In genomic region chr14:34539407-34540180, GRCh38 we compare ENCODE assay signal across 1 cellular context.
TF ChIP-seq lines count a peak whose summit lies in the region.

Gene EAPP (minus strand): TSS chr14:34539701. CDS start chr14:34539628, 73 bp downstream.

TF ChIP-seq in K562, 482 proteins besides CTCF, POLR2A, EP300 and RAD21 (continued from another document and continues in another):
- TF ChIP-seq ZNF41 (CRISPR knock-in tag; conservative IDR thresholded peaks at IDR 0.05) (no peak), YBX1 (IDR thresholded peaks at IDR 0.05) (no peak), DACH1 (IDR thresholded peaks at IDR 0.05; ENCODE audit: partially characterized antibody) (no peak), HDAC6 (IDR thresholded peaks at IDR 0.05; ENCODE audit: low read depth, low read length) (no peak), ZC3H4 (CRISPR knock-in tag; IDR thresholded peaks at IDR 0.05; ENCODE audit: borderline replicate concordance) (no peak; the same call in 1 of the 2 replicates), TSHZ1 (CRISPR knock-in tag; IDR thresholded peaks at IDR 0.05) (no peak), CAMTA2 (CRISPR knock-in tag; conservative IDR thresholded peaks at IDR 0.05) (no peak), RBFOX2 (IDR thresholded peaks at IDR 0.05; ENCODE audit: low read depth, low read length) (peak; percentile 92), ZNF124 (CRISPR knock-in tag; IDR thresholded peaks at IDR 0.05) (no peak), NCOA4 (IDR thresholded peaks at IDR 0.05; ENCODE audit: partially characterized antibody) (no peak), MYC (IDR thresholded peaks at IDR 0.05; ENCODE audit: low read depth, low read length) (peak; percentile 58; the same call in 1 of the 2 replicates), MYC (CRISPR knock-in tag; IDR thresholded peaks at IDR 0.05; ENCODE audit: borderline replicate concordance, low read depth) (no peak), TEAD2 (tag; IDR thresholded peaks at IDR 0.05) (no peak), KAT2B (IDR thresholded peaks at IDR 0.05; ENCODE audit: low read depth, low read length) (no peak), KDM4B (IDR thresholded peaks at IDR 0.05; ENCODE audit: borderline replicate concordance in 2 of 2, low read depth in 1 of 2) (no peak), MED1 (CRISPR knock-in tag; IDR thresholded peaks at IDR 0.05; ENCODE audit: borderline replicate concordance) (no peak), ZNF263 (CRISPR knock-in tag; IDR thresholded peaks at IDR 0.05; ENCODE audit: borderline replicate concordance) (peak; percentile 34; the same call in 1 of the 2 replicates), SFPQ (IDR thresholded peaks at IDR 0.05; ENCODE audit: low read depth, low read length) (no peak), ZNF717 (CRISPR knock-in tag; IDR thresholded peaks at IDR 0.05) (no peak), HNRNPUL1 (IDR thresholded peaks at IDR 0.05; ENCODE audit: low read length) (no peak), ZNF143 (CRISPR knock-in tag; IDR thresholded peaks at IDR 0.05) (0 out of 2 replicates have a peak, but pooled peaks have one; percentile 14), POLR2AphosphoS5 (IDR thresholded peaks at IDR 0.05; ENCODE audit: control insufficient read depth, insufficient read depth, low read depth, low read length) (peak; percentile 81), CGGBP1 (CRISPR knock-in tag; IDR thresholded peaks at IDR 0.05) (no peak), JUND (IDR thresholded peaks at IDR 0.05; ENCODE audit: borderline replicate concordance, low read depth, low read length) (peak; percentile 39; the same call in 1 of the 2 replicates), JUND (tag; IDR thresholded peaks at IDR 0.05; ENCODE audit: borderline replicate concordance, low read depth, low read length) (peak; percentile 45; the same call in 1 of the 3 replicates), SPI1 (IDR thresholded peaks at IDR 0.05; ENCODE audit: borderline replicate concordance, low read depth, low read length) (peak; percentile 51; the same call in 1 of the 2 replicates), U2AF2 (optimal IDR thresholded peaks at IDR 0.05; ENCODE audit: low read depth, low read length) (no peak), PKNOX1 (IDR thresholded peaks at IDR 0.05) (0 out of 2 replicates have a peak, but pooled peaks have one; percentile 8), GATAD2B (IDR thresholded peaks at IDR 0.05; ENCODE audit: borderline replicate concordance) (no peak), CBX8 (IDR thresholded peaks at IDR 0.05; ENCODE audit: borderline replicate concordance, extremely low read depth, low read depth, low read length, poor library complexity, severe bottlenecking) (no peak), ZNF668 (CRISPR knock-in tag; IDR thresholded peaks at IDR 0.05) (no peak), ZNF232 (CRISPR knock-in tag; IDR thresholded peaks at IDR 0.05) (no peak), TARDBP (IDR thresholded peaks at IDR 0.05) (no peak), HMG20B (CRISPR knock-in tag; IDR thresholded peaks at IDR 0.05) (no peak), ATF3 (IDR thresholded peaks at IDR 0.05) (no peak), ATF3 (CRISPR knock-in tag; conservative IDR thresholded peaks at IDR 0.05) (no peak), ZNF121 (CRISPR knock-in tag; conservative IDR thresholded peaks at IDR 0.05) (no peak)
- TF ChIP-seq, protein P1, sequence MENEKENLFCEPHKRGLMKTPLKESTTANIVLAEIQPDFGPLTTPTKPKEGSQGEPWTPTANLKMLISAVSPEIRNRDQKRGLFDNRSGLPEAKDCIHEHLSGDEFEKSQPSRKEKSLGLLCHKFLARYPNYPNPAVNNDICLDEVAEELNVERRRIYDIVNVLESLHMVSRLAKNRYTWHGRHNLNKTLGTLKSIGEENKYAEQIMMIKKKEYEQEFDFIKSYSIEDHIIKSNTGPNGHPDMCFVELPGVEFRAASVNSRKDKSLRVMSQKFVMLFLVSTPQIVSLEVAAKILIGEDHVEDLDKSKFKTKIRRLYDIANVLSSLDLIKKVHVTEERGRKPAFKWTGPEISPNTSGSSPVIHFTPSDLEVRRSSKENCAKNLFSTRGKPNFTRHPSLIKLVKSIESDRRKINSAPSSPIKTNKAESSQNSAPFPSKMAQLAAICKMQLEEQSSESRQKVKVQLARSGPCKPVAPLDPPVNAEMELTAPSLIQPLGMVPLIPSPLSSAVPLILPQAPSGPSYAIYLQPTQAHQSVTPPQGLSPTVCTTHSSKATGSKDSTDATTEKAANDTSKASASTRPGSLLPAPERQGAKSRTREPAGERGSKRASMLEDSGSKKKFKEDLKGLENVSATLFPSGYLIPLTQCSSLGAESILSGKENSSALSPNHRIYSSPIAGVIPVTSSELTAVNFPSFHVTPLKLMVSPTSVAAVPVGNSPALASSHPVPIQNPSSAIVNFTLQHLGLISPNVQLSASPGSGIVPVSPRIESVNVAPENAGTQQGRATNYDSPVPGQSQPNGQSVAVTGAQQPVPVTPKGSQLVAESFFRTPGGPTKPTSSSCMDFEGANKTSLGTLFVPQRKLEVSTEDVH (IDR thresholded peaks at IDR 0.05; ENCODE audit: low read depth, partially characterized antibody), result no peak
- TF ChIP-seq, protein P2, sequence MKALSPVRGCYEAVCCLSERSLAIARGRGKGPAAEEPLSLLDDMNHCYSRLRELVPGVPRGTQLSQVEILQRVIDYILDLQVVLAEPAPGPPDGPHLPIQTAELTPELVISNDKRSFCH (CRISPR knock-in tag; IDR thresholded peaks at IDR 0.05), result no peak
- TF ChIP-seq, protein P2 (tag; IDR thresholded peaks at IDR 0.05), result 0 out of 2 replicates have a peak, but pooled peaks have one; percentile 24
- TF ChIP-seq, protein P3, sequence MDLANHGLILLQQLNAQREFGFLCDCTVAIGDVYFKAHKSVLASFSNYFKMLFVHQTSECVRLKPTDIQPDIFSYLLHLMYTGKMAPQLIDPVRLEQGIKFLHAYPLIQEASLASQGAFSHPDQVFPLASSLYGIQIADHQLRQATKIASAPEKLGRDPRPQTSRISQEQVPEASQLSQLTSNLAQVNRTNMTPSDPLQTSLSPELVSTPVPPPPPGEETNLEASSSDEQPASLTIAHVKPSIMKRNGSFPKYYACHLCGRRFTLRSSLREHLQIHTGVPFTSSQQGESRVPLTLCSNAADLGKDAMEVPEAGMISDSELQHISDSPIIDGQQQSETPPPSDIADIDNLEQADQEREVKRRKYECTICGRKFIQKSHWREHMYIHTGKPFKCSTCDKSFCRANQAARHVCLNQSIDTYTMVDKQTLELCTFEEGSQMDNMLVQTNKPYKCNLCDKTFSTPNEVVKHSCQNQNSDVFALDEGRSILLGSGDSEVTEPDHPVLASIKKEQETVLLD (IDR thresholded peaks at IDR 0.05), result no peak
- TF ChIP-seq, protein P4, sequence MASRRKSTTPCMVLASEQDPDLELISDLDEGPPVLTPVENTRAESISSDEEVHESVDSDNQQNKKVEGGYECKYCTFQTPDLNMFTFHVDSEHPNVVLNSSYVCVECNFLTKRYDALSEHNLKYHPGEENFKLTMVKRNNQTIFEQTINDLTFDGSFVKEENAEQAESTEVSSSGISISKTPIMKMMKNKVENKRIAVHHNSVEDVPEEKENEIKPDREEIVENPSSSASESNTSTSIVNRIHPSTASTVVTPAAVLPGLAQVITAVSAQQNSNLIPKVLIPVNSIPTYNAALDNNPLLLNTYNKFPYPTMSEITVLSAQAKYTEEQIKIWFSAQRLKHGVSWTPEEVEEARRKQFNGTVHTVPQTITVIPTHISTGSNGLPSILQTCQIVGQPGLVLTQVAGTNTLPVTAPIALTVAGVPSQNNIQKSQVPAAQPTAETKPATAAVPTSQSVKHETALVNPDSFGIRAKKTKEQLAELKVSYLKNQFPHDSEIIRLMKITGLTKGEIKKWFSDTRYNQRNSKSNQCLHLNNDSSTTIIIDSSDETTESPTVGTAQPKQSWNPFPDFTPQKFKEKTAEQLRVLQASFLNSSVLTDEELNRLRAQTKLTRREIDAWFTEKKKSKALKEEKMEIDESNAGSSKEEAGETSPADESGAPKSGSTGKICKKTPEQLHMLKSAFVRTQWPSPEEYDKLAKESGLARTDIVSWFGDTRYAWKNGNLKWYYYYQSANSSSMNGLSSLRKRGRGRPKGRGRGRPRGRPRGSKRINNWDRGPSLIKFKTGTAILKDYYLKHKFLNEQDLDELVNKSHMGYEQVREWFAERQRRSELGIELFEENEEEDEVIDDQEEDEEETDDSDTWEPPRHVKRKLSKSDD (conservative IDR thresholded peaks at IDR 0.05; ENCODE audit: low read length), result no peak
- TF ChIP-seq, protein P5, sequence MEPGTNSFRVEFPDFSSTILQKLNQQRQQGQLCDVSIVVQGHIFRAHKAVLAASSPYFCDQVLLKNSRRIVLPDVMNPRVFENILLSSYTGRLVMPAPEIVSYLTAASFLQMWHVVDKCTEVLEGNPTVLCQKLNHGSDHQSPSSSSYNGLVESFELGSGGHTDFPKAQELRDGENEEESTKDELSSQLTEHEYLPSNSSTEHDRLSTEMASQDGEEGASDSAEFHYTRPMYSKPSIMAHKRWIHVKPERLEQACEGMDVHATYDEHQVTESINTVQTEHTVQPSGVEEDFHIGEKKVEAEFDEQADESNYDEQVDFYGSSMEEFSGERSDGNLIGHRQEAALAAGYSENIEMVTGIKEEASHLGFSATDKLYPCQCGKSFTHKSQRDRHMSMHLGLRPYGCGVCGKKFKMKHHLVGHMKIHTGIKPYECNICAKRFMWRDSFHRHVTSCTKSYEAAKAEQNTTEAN (CRISPR knock-in tag; IDR thresholded peaks at IDR 0.05), result no peak
- TF ChIP-seq, protein P6, sequence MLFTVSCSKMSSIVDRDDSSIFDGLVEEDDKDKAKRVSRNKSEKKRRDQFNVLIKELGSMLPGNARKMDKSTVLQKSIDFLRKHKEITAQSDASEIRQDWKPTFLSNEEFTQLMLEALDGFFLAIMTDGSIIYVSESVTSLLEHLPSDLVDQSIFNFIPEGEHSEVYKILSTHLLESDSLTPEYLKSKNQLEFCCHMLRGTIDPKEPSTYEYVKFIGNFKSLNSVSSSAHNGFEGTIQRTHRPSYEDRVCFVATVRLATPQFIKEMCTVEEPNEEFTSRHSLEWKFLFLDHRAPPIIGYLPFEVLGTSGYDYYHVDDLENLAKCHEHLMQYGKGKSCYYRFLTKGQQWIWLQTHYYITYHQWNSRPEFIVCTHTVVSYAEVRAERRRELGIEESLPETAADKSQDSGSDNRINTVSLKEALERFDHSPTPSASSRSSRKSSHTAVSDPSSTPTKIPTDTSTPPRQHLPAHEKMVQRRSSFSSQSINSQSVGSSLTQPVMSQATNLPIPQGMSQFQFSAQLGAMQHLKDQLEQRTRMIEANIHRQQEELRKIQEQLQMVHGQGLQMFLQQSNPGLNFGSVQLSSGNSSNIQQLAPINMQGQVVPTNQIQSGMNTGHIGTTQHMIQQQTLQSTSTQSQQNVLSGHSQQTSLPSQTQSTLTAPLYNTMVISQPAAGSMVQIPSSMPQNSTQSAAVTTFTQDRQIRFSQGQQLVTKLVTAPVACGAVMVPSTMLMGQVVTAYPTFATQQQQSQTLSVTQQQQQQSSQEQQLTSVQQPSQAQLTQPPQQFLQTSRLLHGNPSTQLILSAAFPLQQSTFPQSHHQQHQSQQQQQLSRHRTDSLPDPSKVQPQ (CRISPR knock-in tag; IDR thresholded peaks at IDR 0.05; ENCODE audit: borderline replicate concordance), result no peak
